Comparison of ENCODE assay signal across 20 cellular contexts in genomic region chr5:72539038-72539437, GRCh38. TPM values are rescaled to one million over a fixed set of nuclear protein-coding genes. Genes with fewer than 3 reads are reported as not detected.
"Had no signal": no experiment of that assay in that cellular context is flagged by ENCODE, and none has a peak within 500 bp of the region (broad histone marks: within the 10 kb centered on the region; RNA-seq: fewer than 3 reads in every experiment).

No MANE protein-coding gene starts in this region.

- H3K4me3 ChIP-seq: dorsolateral prefrontal cortex, hepatocyte, skin epidermis, stomach, thoracic aorta, transverse colon had no signal

- H3K36me3 ChIP-seq: stomach, thoracic aorta, transverse colon had no signal

- DNase-seq: cortex of kidney; dorsolateral prefrontal cortex; effector CD8-positive, alpha-beta T cell; foreskin melanocyte; head of caudate nucleus; kidney; mammary epithelial cell; natural killer cell; posterior cingulate gyrus; stimulated activated CD4-positive, alpha-beta T cell treated with anti-CD3 and anti-CD28 coated beads, Interleukin-2, amount 100 ng/mL, for 24 hours; stimulated activated naive CD4-positive, alpha-beta T cell; stomach; substantia nigra; transverse colon had no signal

- H3K9me3 ChIP-seq: thoracic aorta, transverse colon had no signal

- H3K4me1 ChIP-seq: stomach, transverse colon had no signal

- ATAC-seq: natural killer cell, sciatic nerve had no signal

RNA-seq across cellular contexts. Expression of gene ZNF366, which starts 31.8 kb away (rescaled TPM):
- total RNA-seq: mammary epithelial cell, neural crest cell, osteocyte had no signal
